Comparison of ENCODE assay signal across 1 cellular context in the genomic region with DNA sequence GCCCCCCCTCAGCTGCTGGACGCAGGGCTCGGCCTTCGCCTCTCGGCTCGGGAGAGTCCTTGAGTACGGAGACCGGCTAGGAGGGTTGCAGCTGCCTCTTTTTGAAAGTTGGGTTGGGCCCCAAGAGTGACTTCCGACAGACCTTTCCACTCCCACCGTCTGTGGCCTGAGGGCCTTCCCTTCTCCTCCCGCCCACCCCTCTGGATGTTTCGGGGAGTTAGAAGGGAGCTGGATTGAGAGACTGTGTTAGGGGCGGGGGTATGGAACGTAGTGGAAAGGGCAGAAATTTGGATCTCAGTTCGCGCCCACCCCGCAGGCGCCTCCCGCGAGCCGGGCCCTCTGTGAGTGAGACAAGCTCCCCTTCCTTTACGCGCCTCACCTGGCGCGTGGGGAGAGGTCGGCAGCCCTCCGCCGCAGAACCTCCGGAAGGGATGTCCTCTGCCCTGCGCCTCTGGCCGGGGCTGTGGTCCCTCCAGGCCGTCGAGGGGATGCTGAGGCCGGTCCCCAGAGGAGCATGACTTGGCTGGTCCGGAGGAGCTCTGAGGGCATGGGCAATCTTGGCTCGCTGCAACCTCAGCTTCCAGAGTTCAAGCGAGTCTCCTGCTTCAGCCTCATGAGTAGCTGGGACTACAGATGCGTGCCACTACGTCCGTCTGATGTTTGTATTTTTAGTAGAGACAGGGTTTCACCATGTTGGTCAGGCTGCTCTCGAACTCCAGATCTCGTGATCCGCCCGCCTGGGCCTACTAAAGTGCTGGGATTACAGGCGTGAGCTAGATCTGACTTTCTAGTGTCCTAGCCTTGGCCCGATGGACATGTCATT.
TF ChIP-seq lines count a peak whose summit lies in the region.

No MANE protein-coding gene starts in this region.

TF ChIP-seq in HepG2, 621 proteins besides CTCF, POLR2A, EP300 and RAD21 (continued from another document and continues in another):
- TF ChIP-seq ZNF687 (CRISPR knock-in tag; IDR thresholded peaks at IDR 0.05): peak; percentile 60
- TF ChIP-seq HDAC1 (CRISPR knock-in tag; IDR thresholded peaks at IDR 0.05): peak; percentile 1; the same call in 1 of the 2 replicates
- no peak for TF ChIP-seq KDM1A (CRISPR knock-in tag; IDR thresholded peaks at IDR 0.05)
- 0 out of 2 replicates have a peak, but pooled peaks have one; percentile 7 for TF ChIP-seq TFDP2 (CRISPR knock-in tag; IDR thresholded peaks at IDR 0.05)
- 0 out of 2 replicates have a peak, but pooled peaks have one; percentile 15 for TF ChIP-seq IRX3 (CRISPR knock-in tag; IDR thresholded peaks at IDR 0.05; ENCODE audit: borderline replicate concordance, low read depth)
- no peak for TF ChIP-seq ZBTB20 (CRISPR knock-in tag; IDR thresholded peaks at IDR 0.05; ENCODE audit: borderline replicate concordance, low read depth)
- 0 out of 2 replicates have a peak, but pooled peaks have one; percentile 51 for TF ChIP-seq ZNF30 (CRISPR knock-in tag; IDR thresholded peaks at IDR 0.05)
- no peak for TF ChIP-seq ZNF335 (CRISPR knock-in tag; IDR thresholded peaks at IDR 0.05)
- peak; percentile 72; the same call in 1 of the 2 replicates for TF ChIP-seq ARID2 (CRISPR knock-in tag; IDR thresholded peaks at IDR 0.05; ENCODE audit: borderline replicate concordance)
- TF ChIP-seq RBAK (CRISPR knock-in tag; IDR thresholded peaks at IDR 0.05): 0 out of 2 replicates have a peak, but pooled peaks have one; percentile 46
- 0 out of 2 replicates have a peak, but pooled peaks have one; percentile 27 for TF ChIP-seq AHR (CRISPR knock-in tag; IDR thresholded peaks at IDR 0.05)
- TF ChIP-seq BRF2 (CRISPR knock-in tag; IDR thresholded peaks at IDR 0.05): no peak
- TF ChIP-seq PRMT3 (CRISPR knock-in tag; IDR thresholded peaks at IDR 0.05; ENCODE audit: borderline replicate concordance, low read depth): peak; percentile 46; the same call in 1 of the 2 replicates
- no peak for TF ChIP-seq KLF13 (CRISPR knock-in tag; IDR thresholded peaks at IDR 0.05)
- peak; percentile 59; the same call in 1 of the 2 replicates for TF ChIP-seq REPIN1 (CRISPR knock-in tag; IDR thresholded peaks at IDR 0.05; ENCODE audit: borderline replicate concordance, low read depth)
- TF ChIP-seq FOXO4 (CRISPR knock-in tag; conservative IDR thresholded peaks at IDR 0.05): 0 out of 2 replicates have a peak, but pooled peaks have one; percentile 50
- no peak for TF ChIP-seq SALL2 (CRISPR knock-in tag; IDR thresholded peaks at IDR 0.05)
- TF ChIP-seq KDM2A (CRISPR knock-in tag; IDR thresholded peaks at IDR 0.05; ENCODE audit: borderline replicate concordance, low read depth): peak; percentile 62; the same call in 1 of the 2 replicates
- TF ChIP-seq IKZF4 (CRISPR knock-in tag; IDR thresholded peaks at IDR 0.05; ENCODE audit: borderline replicate concordance, low read depth, not compliant biosample characterization): peak; percentile 92
- TF ChIP-seq, protein P1, sequence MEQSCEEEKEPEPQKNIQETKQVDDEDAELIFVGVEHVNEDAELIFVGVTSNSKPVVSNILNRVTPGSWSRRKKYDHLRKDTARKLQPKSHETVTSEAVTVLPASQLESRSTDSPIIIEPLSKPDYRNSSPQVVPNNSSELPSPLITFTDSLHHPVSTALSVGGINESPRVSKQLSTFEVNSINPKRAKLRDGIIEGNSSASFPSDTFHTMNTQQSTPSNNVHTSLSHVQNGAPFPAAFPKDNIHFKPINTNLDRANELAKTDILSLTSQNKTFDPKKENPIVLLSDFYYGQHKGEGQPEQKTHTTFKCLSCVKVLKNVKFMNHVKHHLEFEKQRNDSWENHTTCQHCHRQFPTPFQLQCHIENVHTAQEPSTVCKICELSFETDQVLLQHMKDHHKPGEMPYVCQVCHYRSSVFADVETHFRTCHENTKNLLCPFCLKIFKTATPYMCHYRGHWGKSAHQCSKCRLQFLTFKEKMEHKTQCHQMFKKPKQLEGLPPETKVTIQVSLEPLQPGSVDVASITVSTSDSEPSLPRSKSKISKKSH (CRISPR knock-in tag; IDR thresholded peaks at IDR 0.05; ENCODE audit: borderline replicate concordance): peak; percentile 63; the same call in 1 of the 2 replicates
- TF ChIP-seq ZNF737 (CRISPR knock-in tag; IDR thresholded peaks at IDR 0.05; ENCODE audit: borderline replicate concordance): no peak
- TF ChIP-seq MTF1 (CRISPR knock-in tag; IDR thresholded peaks at IDR 0.05): no peak
- TF ChIP-seq CREBL2 (CRISPR knock-in tag; IDR thresholded peaks at IDR 0.05; ENCODE audit: borderline replicate concordance): 0 out of 2 replicates have a peak, but pooled peaks have one; percentile 53
- peak; percentile 61 for TF ChIP-seq PATZ1 (CRISPR knock-in tag; IDR thresholded peaks at IDR 0.05)
- TF ChIP-seq ZNF674 (CRISPR knock-in tag; IDR thresholded peaks at IDR 0.05; ENCODE audit: low read depth): no peak
- 0 out of 2 replicates have a peak, but pooled peaks have one; percentile 58 for TF ChIP-seq SMAD9 (CRISPR knock-in tag; IDR thresholded peaks at IDR 0.05)
- peak; percentile 78 for TF ChIP-seq DNMT3B (CRISPR knock-in tag; conservative IDR thresholded peaks at IDR 0.05)
- peak; percentile 92 for TF ChIP-seq AGO2 (optimal IDR thresholded peaks at IDR 0.05; ENCODE audit: low read depth, low read length)
- TF ChIP-seq, protein P2, sequence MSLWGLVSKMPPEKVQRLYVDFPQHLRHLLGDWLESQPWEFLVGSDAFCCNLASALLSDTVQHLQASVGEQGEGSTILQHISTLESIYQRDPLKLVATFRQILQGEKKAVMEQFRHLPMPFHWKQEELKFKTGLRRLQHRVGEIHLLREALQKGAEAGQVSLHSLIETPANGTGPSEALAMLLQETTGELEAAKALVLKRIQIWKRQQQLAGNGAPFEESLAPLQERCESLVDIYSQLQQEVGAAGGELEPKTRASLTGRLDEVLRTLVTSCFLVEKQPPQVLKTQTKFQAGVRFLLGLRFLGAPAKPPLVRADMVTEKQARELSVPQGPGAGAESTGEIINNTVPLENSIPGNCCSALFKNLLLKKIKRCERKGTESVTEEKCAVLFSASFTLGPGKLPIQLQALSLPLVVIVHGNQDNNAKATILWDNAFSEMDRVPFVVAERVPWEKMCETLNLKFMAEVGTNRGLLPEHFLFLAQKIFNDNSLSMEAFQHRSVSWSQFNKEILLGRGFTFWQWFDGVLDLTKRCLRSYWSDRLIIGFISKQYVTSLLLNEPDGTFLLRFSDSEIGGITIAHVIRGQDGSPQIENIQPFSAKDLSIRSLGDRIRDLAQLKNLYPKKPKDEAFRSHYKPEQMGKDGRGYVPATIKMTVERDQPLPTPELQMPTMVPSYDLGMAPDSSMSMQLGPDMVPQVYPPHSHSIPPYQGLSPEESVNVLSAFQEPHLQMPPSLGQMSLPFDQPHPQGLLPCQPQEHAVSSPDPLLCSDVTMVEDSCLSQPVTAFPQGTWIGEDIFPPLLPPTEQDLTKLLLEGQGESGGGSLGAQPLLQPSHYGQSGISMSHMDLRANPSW (CRISPR knock-in tag; IDR thresholded peaks at IDR 0.05; ENCODE audit: borderline replicate concordance): no peak
- TF ChIP-seq ZNF331 (CRISPR knock-in tag; IDR thresholded peaks at IDR 0.05): peak; percentile 10; the same call in 1 of the 2 replicates
- TF ChIP-seq ZNF138 (CRISPR knock-in tag; IDR thresholded peaks at IDR 0.05; ENCODE audit: low read depth): no peak
- no peak for TF ChIP-seq CEBPB (IDR thresholded peaks at IDR 0.05; ENCODE audit: borderline replicate concordance, low read depth, low read length)
- no peak for TF ChIP-seq ZNF639 (CRISPR knock-in tag; conservative IDR thresholded peaks at IDR 0.05)
- TF ChIP-seq, protein P3, sequence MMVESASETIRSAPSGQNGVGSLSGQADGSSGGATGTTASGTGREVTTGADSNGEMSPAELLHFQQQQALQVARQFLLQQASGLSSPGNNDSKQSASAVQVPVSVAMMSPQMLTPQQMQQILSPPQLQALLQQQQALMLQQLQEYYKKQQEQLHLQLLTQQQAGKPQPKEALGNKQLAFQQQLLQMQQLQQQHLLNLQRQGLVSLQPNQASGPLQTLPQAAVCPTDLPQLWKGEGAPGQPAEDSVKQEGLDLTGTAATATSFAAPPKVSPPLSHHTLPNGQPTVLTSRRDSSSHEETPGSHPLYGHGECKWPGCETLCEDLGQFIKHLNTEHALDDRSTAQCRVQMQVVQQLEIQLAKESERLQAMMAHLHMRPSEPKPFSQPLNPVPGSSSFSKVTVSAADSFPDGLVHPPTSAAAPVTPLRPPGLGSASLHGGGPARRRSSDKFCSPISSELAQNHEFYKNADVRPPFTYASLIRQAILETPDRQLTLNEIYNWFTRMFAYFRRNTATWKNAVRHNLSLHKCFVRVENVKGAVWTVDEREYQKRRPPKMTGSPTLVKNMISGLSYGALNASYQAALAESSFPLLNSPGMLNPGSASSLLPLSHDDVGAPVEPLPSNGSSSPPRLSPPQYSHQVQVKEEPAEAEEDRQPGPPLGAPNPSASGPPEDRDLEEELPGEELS (CRISPR knock-in tag; IDR thresholded peaks at IDR 0.05): peak; percentile 14; the same call in 1 of the 2 replicates
- TF ChIP-seq KLF12 (CRISPR knock-in tag; IDR thresholded peaks at IDR 0.05; ENCODE audit: borderline replicate concordance): no peak
- TF ChIP-seq ISL2 (CRISPR knock-in tag; IDR thresholded peaks at IDR 0.05): 0 out of 2 replicates have a peak, but pooled peaks have one; percentile 18
